ENCODE assay signal across 8 cellular contexts in the genomic region with DNA sequence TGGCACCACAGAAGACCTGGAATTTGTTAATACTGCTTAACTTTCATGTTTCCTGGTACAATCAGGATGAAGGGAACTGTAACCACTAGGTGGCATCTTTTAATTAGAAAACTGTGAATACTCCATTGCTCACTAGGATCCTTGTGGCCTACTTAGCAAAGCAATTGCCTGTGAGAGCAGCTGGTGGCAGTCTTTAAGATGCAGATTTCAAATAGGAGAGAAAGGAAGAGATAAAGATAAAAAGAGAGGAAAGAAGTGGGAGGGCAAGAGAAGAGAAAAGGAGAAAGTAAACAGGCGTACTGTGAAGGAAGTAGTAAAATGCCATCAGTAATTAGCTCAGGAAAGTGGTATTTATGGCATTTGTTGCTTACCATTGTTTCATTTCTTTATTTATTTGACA.
DNase-seq lines count a peak whose midpoint lies in the region; ATAC-seq and TF ChIP-seq lines count a peak whose summit lies in the region.

No MANE protein-coding gene starts in this region.

- intact Hi-C loops in naive thymus-derived CD4-positive, alpha-beta T cell (cut with micrococcal nuclease): loop anchor here (1.0 to 2.0 kb wide), 5 partner anchors 315 to 910 kb away; no protein-coding TSS in a partner anchor

- H3K9me3 ChIP-seq in fibroblast of lung (ENCODE audit: control insufficient read depth, insufficient read depth, low read depth, low read length): no peaks in the 10 kb centered on the region
- peaks cover 0 to 4% (median 0%) of the 10 kb centered on the region in 3 experiments for H3K9me3 ChIP-seq in naive thymus-derived CD4-positive, alpha-beta T cell (ENCODE audit: control insufficient read depth in 2 of 3, low read length in 3 of 3)

- H3K79me2 ChIP-seq in fibroblast of lung (ENCODE audit: control insufficient read depth, insufficient read depth, low read length): no peaks in the 10 kb centered on the region

- no peaks in the 10 kb centered on the region for H3K27me3 Mint-ChIP-seq in naive thymus-derived CD4-positive, alpha-beta T cell

- peak overlapping the region; percentile 4 for H2AFZ ChIP-seq in fibroblast of lung (ENCODE audit: low read length)

- peaks cover 0 to 31% (median 12%) of the 10 kb centered on the region in 11 donors for H3K9me3 Mint-ChIP-seq in naive thymus-derived CD4-positive, alpha-beta T cell

- peaks cover 3% of the 10 kb centered on the region for H3K4me1 ChIP-seq in fibroblast of lung (ENCODE audit: control insufficient read depth, extremely low read depth, insufficient read depth, low read length)
- H3K4me1 ChIP-seq in naive thymus-derived CD4-positive, alpha-beta T cell (ENCODE audit: control insufficient read depth in 2 of 2, insufficient read depth in 2 of 2, low read length in 2 of 2): no peaks in the 10 kb centered on the region

- no peak overlapping the region for H3K9ac ChIP-seq in fibroblast of lung (ENCODE audit: insufficient read depth, low read length)

- H3K27ac ChIP-seq in fibroblast of lung (ENCODE audit: insufficient read depth, low read length): no peak overlapping the region
- peak overlapping the region; percentile 10 for H3K27ac ChIP-seq in naive thymus-derived CD4-positive, alpha-beta T cell (ENCODE audit: low read depth, low read length)

- H3K4me3 Mint-ChIP-seq in naive thymus-derived CD4-positive, alpha-beta T cell: peak overlapping the region in 2 of 10 donors; percentile 15 to 28

- H3K4me2 ChIP-seq in fibroblast of lung (ENCODE audit: extremely low read depth, insufficient read depth, low read length): peak overlapping the region; percentile 27

- peak; percentile 64 to 65 for TF ChIP-seq CTCF in fibroblast of lung (conservative IDR thresholded peaks at IDR 0.05 in 1 of 2, IDR thresholded peaks at IDR 0.05 in 1 of 2; ENCODE audit: low read depth in 1 of 2, low read length in 2 of 2)

- no peak overlapping the region for H3K4me3 ChIP-seq in fibroblast of lung (replicated peaks in 1 of 4; ENCODE audit: control extremely low read depth in 1 of 4, insufficient read depth in 1 of 4, low read depth in 3 of 4, low read length in 4 of 4)
- no peak overlapping the region for H3K4me3 ChIP-seq in naive thymus-derived CD4-positive, alpha-beta T cell (ENCODE audit: low read length)

- no peaks in the 10 kb centered on the region for H4K20me1 ChIP-seq in fibroblast of lung (ENCODE audit: control insufficient read depth, extremely low read depth, insufficient read depth, low read length)

- DNase-seq in ACHN: peak; percentile 82
- peak; percentile 60 for DNase-seq in GM04504 (ENCODE audit: low read depth)
- peak; percentile 84 for DNase-seq in NCI-H1105 treated with DMSO at 0.1 percent for 48 hours (lab: John Stamatoyannopoulos, UW)
- DNase-seq in SKM-1 treated with dmso at 0.1 percent for 144 hours (lab: John Stamatoyannopoulos, UW; ENCODE audit: unreplicated experiment): peak; percentile 29
- DNase-seq in fibroblast of lung (ENCODE audit: low read depth in 2 of 2): peak; percentile 83 to 93
- peak in 7 of 9 donors; percentile 24 to 64 (median 43) for DNase-seq in naive thymus-derived CD4-positive, alpha-beta T cell

- POLR2A ChIA-PET in naive thymus-derived CD4-positive, alpha-beta T cell (lab: Charles Lee): interaction anchor here (1.1 kb wide), 1 partner anchor 881 kb away, joined by 4 read pairs; no protein-coding TSS in a partner anchor

- in situ Hi-C loops in ACHN (cut with HindIII; ENCODE audit: low pct_ligation_motif_present, low pct_unique_long_range_greater_than_20kb, low sequenced_read_pairs): loop anchor here (25.0 kb wide), 2 partner anchors 203 to 878 kb away; no protein-coding TSS in a partner anchor

- CTCF ChIA-PET in naive thymus-derived CD4-positive, alpha-beta T cell (lab: Charles Lee): interaction anchor here (0.5 to 2.5 kb wide), 15 partner anchors 10 to 910 kb away, joined by 3 to 14 read pairs (median 6); no protein-coding TSS in a partner anchor

- H3K36me3 ChIP-seq in fibroblast of lung (ENCODE audit: control insufficient read depth, insufficient read depth, low read length): no peaks in the 10 kb centered on the region
- H3K36me3 ChIP-seq in naive thymus-derived CD4-positive, alpha-beta T cell (ENCODE audit: control insufficient read depth in 2 of 3, insufficient read depth in 3 of 3, low read length in 3 of 3): no peaks in the 10 kb centered on the region

- ATAC-seq in naive thymus-derived CD4-positive, alpha-beta T cell: peak; percentile 80
- ATAC-seq in HG03159 (IDR thresholded peaks at IDR 0.05; ENCODE audit: unreplicated experiment): no peak
- ATAC-seq in GM18511 (IDR thresholded peaks at IDR 0.05; ENCODE audit: unreplicated experiment): no peak

- H3K27ac Mint-ChIP-seq in naive thymus-derived CD4-positive, alpha-beta T cell: peak overlapping the region in 7 of 9 donors; percentile 2 to 70 (median 56)

- peaks cover 0 to 23% (median 16%) of the 10 kb centered on the region in 5 donors for H3K36me3 Mint-ChIP-seq in naive thymus-derived CD4-positive, alpha-beta T cell

- H3K27me3 ChIP-seq in fibroblast of lung (ENCODE audit: control insufficient read depth, insufficient read depth, low read length): no peaks in the 10 kb centered on the region
- no peaks in the 10 kb centered on the region for H3K27me3 ChIP-seq in naive thymus-derived CD4-positive, alpha-beta T cell (ENCODE audit: control insufficient read depth in 2 of 2, insufficient read depth in 2 of 2, low read length in 2 of 2)

- peaks cover 3 to 11% (median 9%) of the 10 kb centered on the region in 7 donors for H3K4me1 Mint-ChIP-seq in naive thymus-derived CD4-positive, alpha-beta T cell

Comparison
In these comparisons a context has a peak if more than half of its experiments do, and no peak if none do; other contexts are left out.
1. DNase-seq: peak in every context shown above with its lines; median percentile 88 in fibroblast of lung; 84 in NCI-H1105 treated with DMSO at 0.1 percent for 48 hours; 82 in ACHN; 60 in GM04504; 43 in naive thymus-derived CD4-positive, alpha-beta T cell; 29 in SKM-1 treated with dmso at 0.1 percent for 144 hours.